ENCODE assay signal across 1 cellular context in genomic region chr11:72226701-72227100, GRCh38.
TF ChIP-seq lines count a peak whose summit lies in the region.

No MANE protein-coding gene starts in this region.

TF ChIP-seq in GM12878, 131 proteins besides CTCF, POLR2A, EP300 and RAD21:
- TF ChIP-seq IRF5 (IDR thresholded peaks at IDR 0.05; ENCODE audit: borderline replicate concordance) (no peak), ZNF217 (IDR thresholded peaks at IDR 0.05) (no peak), TARDBP (IDR thresholded peaks at IDR 0.05; ENCODE audit: borderline replicate concordance) (no peak)
